Comparison of ENCODE assay signal across 23 cellular contexts in the genomic region with DNA sequence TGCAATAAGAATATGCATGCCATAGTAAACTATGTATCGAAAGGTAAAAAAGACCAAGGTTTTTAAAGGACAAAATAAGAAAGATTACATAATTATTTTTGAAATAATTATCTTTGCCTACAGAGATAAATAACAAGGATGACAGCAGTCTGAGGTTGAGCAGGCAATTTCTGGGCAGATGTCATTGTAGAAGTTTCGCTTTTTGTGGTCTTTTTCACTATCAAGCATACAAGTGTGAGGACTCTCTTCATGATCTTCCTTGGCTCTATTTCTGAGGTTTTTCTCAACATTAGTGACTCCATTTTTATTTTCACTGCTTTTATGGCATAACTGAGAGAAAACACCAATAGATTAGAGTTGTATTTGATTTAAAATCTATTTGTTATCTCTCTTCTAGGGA.
"Had no signal": no experiment of that assay in that cellular context is flagged by ENCODE, and none has a peak within 500 bp of the region (broad histone marks: within the 10 kb centered on the region; RNA-seq: fewer than 3 reads in every experiment).

No MANE protein-coding gene starts in this region.

- H3K27me3 ChIP-seq: right atrium auricular region, right lobe of liver, stomach, testis, thyroid gland, transverse colon, upper lobe of left lung, vagina had no signal

- H3K4me1 ChIP-seq: left ventricle myocardium inferior, right atrium auricular region, right lobe of liver, stomach, testis, thyroid gland, transverse colon, upper lobe of left lung, vagina had no signal

- H3K36me3 ChIP-seq: left ventricle myocardium inferior, ovary, right atrium auricular region, right lobe of liver, stomach, thyroid gland, transverse colon, upper lobe of left lung, vagina had no signal

- ATAC-seq: mucosa of descending colon; naive thymus-derived CD4-positive, alpha-beta T cell; natural killer cell treated with Interleukin-12 subunit alpha and Interleukin-12 subunit beta and Interleukin-15 and Interleukin-18, amount 100 ng/mL, for 72 hours; right lobe of liver; stimulated activated naive B cell treated with anti-CD40 and anti-IgM and Interleukin-4, amounts not matched to agents 10 μg/mL and 1 μg/mL and 100 μg/mL, for 72 hours; stimulated activated naive CD8-positive, alpha-beta T cell treated with anti-CD3 and anti-CD28 coated beads, Interleukin-15, Interleukin-2, amounts not matched to agents 100 U/mL and 50 U/mL, for 24 hours had no signal

- H3K9me3 ChIP-seq: left ventricle myocardium inferior, mucosa of descending colon, ovary, right atrium auricular region, right lobe of liver, stomach, testis, thyroid gland, transverse colon, upper lobe of left lung, vagina had no signal

- DNase-seq: immature natural killer cell; kidney; left ventricle myocardium inferior; midbrain; mucosa of descending colon; naive thymus-derived CD4-positive, alpha-beta T cell; ovary; right lobe of liver; stimulated activated CD4-positive, alpha-beta T cell treated with anti-CD3 and anti-CD28 coated beads, Interleukin-12 subunit alpha, Interleukin-12 subunit beta, amount 100 ng/mL, for 4 hours; stimulated activated CD4-positive, alpha-beta T cell treated with anti-CD3 and anti-CD28 coated beads, Interleukin-15, amount 100 ng/mL, for 24 hours; stimulated activated CD4-positive, alpha-beta T cell treated with anti-CD3 and anti-CD28 coated beads, Interleukin-2, amount 100 ng/mL, for 24 hours; stimulated activated CD4-positive, alpha-beta T cell treated with anti-CD3 and anti-CD28 coated beads, Interleukin-4, amount 100 ng/mL, for 1 hour; stimulated activated naive B cell treated with anti-CD40 and anti-IgM and Interleukin-4, amounts not matched to agents 10 μg/mL and 1 μg/mL and 100 μg/mL, for 72 hours; stimulated activated naive CD8-positive, alpha-beta T cell treated with anti-CD3 and anti-CD28 coated beads, Interleukin-15, Interleukin-2, amounts not matched to agents 100 U/mL and 50 U/mL, for 24 hours; stomach; testis; thyroid gland; transverse colon; upper lobe of left lung had no signal

- H3K27ac ChIP-seq: left ventricle myocardium inferior, ovary, right atrium auricular region, right lobe of liver, stomach, testis, thyroid gland, transverse colon, upper lobe of left lung, vagina had no signal

- H3K4me3 ChIP-seq: left ventricle myocardium inferior, lung, mucosa of descending colon, ovary, right atrium auricular region, right lobe of liver, stomach, testis, thyroid gland, transverse colon, upper lobe of left lung, vagina had no signal
